16 cellular contexts compared by ENCODE assay signal in the genomic region with DNA sequence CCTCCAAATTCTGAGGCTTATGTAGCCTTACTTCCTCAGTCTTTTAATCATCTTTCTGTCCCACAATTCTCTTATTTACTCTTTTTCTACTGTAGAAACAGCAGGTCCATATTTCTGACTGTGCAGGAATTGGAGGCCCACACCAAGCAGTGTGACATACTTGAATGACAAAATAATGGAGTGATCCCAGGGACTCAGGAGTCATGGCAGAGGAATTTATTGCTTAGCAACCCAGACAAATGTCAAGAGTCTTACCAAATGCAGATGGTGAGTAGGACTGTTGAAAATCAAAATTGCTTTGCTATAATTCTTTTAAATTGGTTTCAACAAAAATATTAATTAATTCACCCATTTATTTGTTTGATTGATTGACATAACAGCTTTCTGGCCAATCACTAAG. TPM values are rescaled to one million over a fixed set of nuclear protein-coding genes. Genes with fewer than 3 reads are reported as not detected.
DNase-seq lines count a peak whose midpoint lies in the region; ATAC-seq and TF ChIP-seq lines count a peak whose summit lies in the region.
"Had no signal": no experiment of that assay in that cellular context is flagged by ENCODE, and none has a peak within 500 bp of the region (broad histone marks: within the 10 kb centered on the region; RNA-seq: fewer than 3 reads in every experiment).

No MANE protein-coding gene starts in this region.

- H3K36me3 Mint-ChIP-seq in activated CD8-positive, alpha-beta memory T cell treated with anti-CD3 and anti-CD28 coated beads, Interleukin-2, amount 10 ng/mL, durations not matched to agents 7 days and 5 days, result no peaks in the 10 kb centered on the region
- H3K36me3 Mint-ChIP-seq: brain; stimulated activated naive B cell treated with anti-CD40 and anti-IgM and Interleukin-4, amounts not matched to agents 10 μg/mL and 1 μg/mL and 100 μg/mL, for 72 hours had no signal

- H3K9me3 Mint-ChIP-seq in activated CD8-positive, alpha-beta memory T cell treated with anti-CD3 and anti-CD28 coated beads, Interleukin-2, amount 10 ng/mL, durations not matched to agents 7 days and 5 days (ENCODE audit: low read depth), result no peaks in the 10 kb centered on the region
- H3K9me3 Mint-ChIP-seq: brain, endodermal cell had no signal

- intact Hi-C loops in PC-3 (cut with micrococcal nuclease), result no loop called here

- DNase-seq in EL, result peak; percentile 71
- peak; percentile 5 for DNase-seq in PC-3
- peak; percentile 23 for DNase-seq in fibroblast of the aortic adventitia (ENCODE audit: low read depth)
- DNase-seq in non-pigmented ciliary epithelial cell (ENCODE audit: low read depth), result peak; percentile 28
- no peak for DNase-seq in DMS 273 treated with DMSO at 0.1 percent for 48 hours (lab: John Stamatoyannopoulos, UW)
- DNase-seq in activated CD8-positive, alpha-beta memory T cell treated with anti-CD3 and anti-CD28 coated beads, Interleukin-2, amount 10 ng/mL, durations not matched to agents 7 days and 5 days, result no peak
- DNase-seq in NCI-H69 (lab: John Stamatoyannopoulos, UW), result no peak
- no peak for DNase-seq in COLO829 (ENCODE audit: low spot score)
- DNase-seq: activated CD8-positive, alpha-beta T cell treated with anti-CD3 and anti-CD28 coated beads for 36 hours; activated effector memory CD4-positive, alpha-beta T cell treated with anti-CD3 and anti-CD28 coated beads, Interleukin-2, amount 50 U/mL, for 16 hours; endodermal cell; GDM1; NCI-H526; stimulated activated naive B cell treated with anti-CD40 and anti-IgM and Interleukin-4, amounts not matched to agents 10 μg/mL and 1 μg/mL and 100 μg/mL, for 72 hours had no signal

- H3K4me1 Mint-ChIP-seq in activated CD8-positive, alpha-beta memory T cell treated with anti-CD3 and anti-CD28 coated beads, Interleukin-2, amount 10 ng/mL, durations not matched to agents 7 days and 5 days, result no peaks in the 10 kb centered on the region
- H3K4me1 Mint-ChIP-seq: stimulated activated naive B cell treated with anti-CD40 and anti-IgM and Interleukin-4, amounts not matched to agents 10 μg/mL and 1 μg/mL and 100 μg/mL, for 72 hours had no signal

- no peak overlapping the region for H3K4me3 Mint-ChIP-seq in activated CD8-positive, alpha-beta memory T cell treated with anti-CD3 and anti-CD28 coated beads, Interleukin-2, amount 10 ng/mL, durations not matched to agents 7 days and 5 days
- H3K4me3 Mint-ChIP-seq: activated CD8-positive, alpha-beta T cell treated with anti-CD3 and anti-CD28 coated beads for 36 hours; brain; endodermal cell; stimulated activated naive B cell treated with anti-CD40 and anti-IgM and Interleukin-4, amounts not matched to agents 10 μg/mL and 1 μg/mL and 100 μg/mL, for 72 hours had no signal

- H2AFZ ChIP-seq in PC-3 (ENCODE audit: low read length), result no peak overlapping the region

- H3K4me2 ChIP-seq in PC-3 (ENCODE audit: low read length), result no peak overlapping the region

- CTCF ChIA-PET in PC-3 (lab: Charles Lee), result no interaction called here
- CTCF ChIA-PET in activated CD8-positive, alpha-beta memory T cell treated with anti-CD3 and anti-CD28 coated beads, Interleukin-2, amount 10 ng/mL, durations not matched to agents 7 days and 5 days (lab: Charles Lee), result no interaction called here

- no peak for ATAC-seq in PC-3
- no peak for ATAC-seq in activated CD8-positive, alpha-beta memory T cell treated with anti-CD3 and anti-CD28 coated beads, Interleukin-2, amount 10 ng/mL, durations not matched to agents 7 days and 5 days
- ATAC-seq: activated CD8-positive, alpha-beta T cell treated with anti-CD3 and anti-CD28 coated beads for 36 hours; stimulated activated naive B cell treated with anti-CD40 and anti-IgM and Interleukin-4, amounts not matched to agents 10 μg/mL and 1 μg/mL and 100 μg/mL, for 72 hours had no signal

- H4K20me1 ChIP-seq in PC-3 (ENCODE audit: low read length), result no peaks in the 10 kb centered on the region

- H3K4me3 ChIP-seq in PC-3 (ENCODE audit: low read length) (no peak overlapping the region), fibroblast of the aortic adventitia (ENCODE audit: low read depth, low read length) (no peak overlapping the region)

- H3F3A ChIP-seq in PC-3 (ENCODE audit: low read length, unreplicated experiment), result no peaks in the 10 kb centered on the region

- no peaks in the 10 kb centered on the region for H3K4me1 ChIP-seq in PC-3 (ENCODE audit: insufficient read depth, low read length)

- no peaks in the 10 kb centered on the region for H3K79me2 ChIP-seq in PC-3 (ENCODE audit: low read length)

- H3K27me3 ChIP-seq in PC-3 (ENCODE audit: low read length), result no peaks in the 10 kb centered on the region

- no peaks in the 10 kb centered on the region for H3K9me3 ChIP-seq in PC-3 (ENCODE audit: low read length)

- H3K27ac ChIP-seq in PC-3 (ENCODE audit: low read length), result no peak overlapping the region
- H3K27ac ChIP-seq: C4-2B had no signal

- no peak overlapping the region for H3K9ac ChIP-seq in PC-3 (ENCODE audit: low read length)

- TF ChIP-seq CTCF in PC-3 (conservative IDR thresholded peaks at IDR 0.05; ENCODE audit: low read depth, low read length) (no peak), fibroblast of the aortic adventitia (IDR thresholded peaks at IDR 0.05; ENCODE audit: insufficient read depth, low read length) (no peak)

- H3K27me3 Mint-ChIP-seq in activated CD8-positive, alpha-beta memory T cell treated with anti-CD3 and anti-CD28 coated beads, Interleukin-2, amount 10 ng/mL, durations not matched to agents 7 days and 5 days, result no peaks in the 10 kb centered on the region
- H3K27me3 Mint-ChIP-seq: activated CD8-positive, alpha-beta T cell treated with anti-CD3 and anti-CD28 coated beads for 36 hours; brain; stimulated activated naive B cell treated with anti-CD40 and anti-IgM and Interleukin-4, amounts not matched to agents 10 μg/mL and 1 μg/mL and 100 μg/mL, for 72 hours had no signal

- POLR2A ChIA-PET in PC-3 (lab: Charles Lee; ENCODE audit: unreplicated experiment), result no interaction called here

- H3K36me3 ChIP-seq in PC-3 (ENCODE audit: low read depth, low read length), result no peaks in the 10 kb centered on the region

- H3K27ac Mint-ChIP-seq in activated CD8-positive, alpha-beta memory T cell treated with anti-CD3 and anti-CD28 coated beads, Interleukin-2, amount 10 ng/mL, durations not matched to agents 7 days and 5 days, result no peak overlapping the region
- H3K27ac Mint-ChIP-seq: activated CD8-positive, alpha-beta T cell treated with anti-CD3 and anti-CD28 coated beads for 36 hours; brain; endodermal cell; stimulated activated naive B cell treated with anti-CD40 and anti-IgM and Interleukin-4, amounts not matched to agents 10 μg/mL and 1 μg/mL and 100 μg/mL, for 72 hours had no signal

- no TSS peak for BruUV-seq in PC-3 (replicated peaks; lab: Mats Ljungman, UMichigan)

- H3K9me2 ChIP-seq in PC-3 (replicated peaks; ENCODE audit: low read length), result no peaks in the 10 kb centered on the region

RNA-seq across cellular contexts. Expression of gene HTR1B, which starts 59.9 kb away (rescaled TPM):
- total RNA-seq in PC-3 (2014; rRNA removed), result not detected in 2 replicates
- total RNA-seq in fibroblast of the aortic adventitia (ENCODE audit: low replicate concordance), result under 0.01 and 0.25 TPM in 2 replicates
- total RNA-seq in activated CD8-positive, alpha-beta memory T cell treated with anti-CD3 and anti-CD28 coated beads, Interleukin-2, amount 10 ng/mL, durations not matched to agents 7 days and 5 days, result not detected
- total RNA-seq: activated CD8-positive, alpha-beta T cell treated with anti-CD3 and anti-CD28 coated beads for 36 hours had no signal

Comparison
In these comparisons a context has a peak if more than half of its experiments do, and no peak if none do; other contexts are left out.
1. DNase-seq: peak in EL (single experiment), PC-3 (single experiment), fibroblast of the aortic adventitia (single experiment) and non-pigmented ciliary epithelial cell (single experiment); none in DMS 273 treated with DMSO at 0.1 percent for 48 hours (single experiment), activated CD8-positive, alpha-beta memory T cell treated with anti-CD3 and anti-CD28 coated beads, Interleukin-2, amount 10 ng/mL, durations not matched to agents 7 days and 5 days (single experiment), NCI-H69 (single experiment) and COLO829 (single experiment).